ENCODE assay signal across 8 cellular contexts in the genomic region with DNA sequence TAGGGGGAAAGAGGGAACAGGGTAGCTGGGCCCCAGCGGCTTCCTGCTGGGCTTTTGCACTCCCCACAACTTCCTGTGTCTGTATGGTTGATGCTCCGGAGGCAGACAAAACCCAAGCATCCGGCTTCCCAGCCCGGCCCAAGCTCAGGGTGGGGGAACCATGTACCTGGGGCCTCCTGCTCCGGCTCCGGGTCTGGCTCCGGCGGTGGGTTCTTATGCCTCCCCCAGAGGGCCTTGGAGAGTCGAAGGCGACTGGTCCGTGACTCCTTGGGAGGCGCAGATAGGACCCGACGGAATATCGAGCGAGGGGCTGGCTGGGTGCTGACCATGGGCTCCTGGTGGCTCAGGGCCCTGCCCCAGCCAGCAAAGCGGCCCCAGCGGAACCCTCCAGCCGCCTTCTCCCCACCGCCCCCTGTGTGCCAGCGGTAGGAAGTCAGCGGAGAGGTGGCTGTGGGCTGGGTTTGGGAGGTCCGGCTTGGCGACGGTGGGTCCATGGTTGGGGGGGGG. TPM values are rescaled to one million over a fixed set of nuclear protein-coding genes. Genes with fewer than 3 reads are reported as not detected.
DNase-seq lines count a peak whose midpoint lies in the region; ATAC-seq and TF ChIP-seq lines count a peak whose summit lies in the region.

No MANE protein-coding gene starts in this region.

- H3K27ac ChIP-seq in lower lobe of right lung: peak overlapping the region; percentile 80
- H3K27ac ChIP-seq in stomach: peak overlapping the region; percentile 55 to 85 (median 70)
- no peak overlapping the region for H3K27ac ChIP-seq in PC-9

- POLR2A ChIA-PET in PC-9 (lab: Charles Lee; ENCODE audit: unreplicated experiment): interaction anchor here (0.6 kb wide), 1 partner anchor 9 kb away, joined by 6 read pairs; no protein-coding TSS in a partner anchor

- TF ChIP-seq CTCF in lower lobe of right lung (IDR thresholded peaks at IDR 0.05) (no peak), stomach (IDR thresholded peaks at IDR 0.05) (no peak), PC-9 (conservative IDR thresholded peaks at IDR 0.05) (no peak)

- TF ChIP-seq POLR2A in stomach (IDR thresholded peaks at IDR 0.05): no peak

- H2AFZ ChIP-seq in PC-9: no peak overlapping the region

- no peaks in the 10 kb centered on the region for H3K27me3 Mint-ChIP-seq in activated T-helper 1 cell treated with anti-CD3 and anti-CD28 coated beads, Interleukin-12 subunit alpha, Interleukin-12 subunit beta, Interleukin-2, Interleukin-4 antibody, amounts not matched to agents 30 ng/mL and 10 ng/mL and 1 ng/mL, durations not matched to agents 14 hours and 24 hours and 36 hours (ENCODE audit: insufficient read depth)

- H3K4me1 Mint-ChIP-seq in activated T-helper 1 cell treated with anti-CD3 and anti-CD28 coated beads, Interleukin-12 subunit alpha, Interleukin-12 subunit beta, Interleukin-2, Interleukin-4 antibody, amounts not matched to agents 30 ng/mL and 10 ng/mL and 1 ng/mL, durations not matched to agents 14 hours and 24 hours and 36 hours (ENCODE audit: low read depth): peaks cover 68% of the 10 kb centered on the region

- peak; percentile 41 for ATAC-seq in GM18909 (IDR thresholded peaks at IDR 0.05; ENCODE audit: poor library complexity, unreplicated experiment)
- peak; percentile 73 to 83 for ATAC-seq in lower lobe of right lung
- no peak for ATAC-seq in GM19452 (IDR thresholded peaks at IDR 0.05; ENCODE audit: unreplicated experiment)
- ATAC-seq in HG03175 (IDR thresholded peaks at IDR 0.05; ENCODE audit: unreplicated experiment): no peak

- DNase-seq in NOMO-1 treated with DMSO at 0.1 percent for 48 hours (lab: John Stamatoyannopoulos, UW; ENCODE audit: unreplicated experiment): peak; percentile 59
- DNase-seq in activated T-helper 1 cell treated with anti-CD3 and anti-CD28 coated beads, Interleukin-12 subunit alpha, Interleukin-12 subunit beta, Interleukin-2, Interleukin-4 antibody, amounts not matched to agents 30 ng/mL and 10 ng/mL and 1 ng/mL, durations not matched to agents 14 hours and 24 hours and 36 hours (ENCODE audit: low spot score): peak; percentile 78
- peak; percentile 64 for DNase-seq in lower lobe of right lung
- peak; percentile 51 for DNase-seq in stomach
- no peak for DNase-seq in PC-9

- H3K36me3 Mint-ChIP-seq in activated T-helper 1 cell treated with anti-CD3 and anti-CD28 coated beads, Interleukin-12 subunit alpha, Interleukin-12 subunit beta, Interleukin-2, Interleukin-4 antibody, amounts not matched to agents 30 ng/mL and 10 ng/mL and 1 ng/mL, durations not matched to agents 14 hours and 24 hours and 36 hours (ENCODE audit: low read depth): peaks cover 46% of the 10 kb centered on the region

- no peaks in the 10 kb centered on the region for H3K79me2 ChIP-seq in PC-9 (ENCODE audit: low read depth)

- BruUV-seq in PC-9 (replicated peaks; lab: Mats Ljungman, UMichigan): no TSS peak

- H3K9me3 ChIP-seq in lower lobe of right lung (no peaks in the 10 kb centered on the region), stomach (no peaks in the 10 kb centered on the region), PC-9 (ENCODE audit: insufficient read depth, low read depth) (no peaks in the 10 kb centered on the region)

- H3K4me2 ChIP-seq in PC-9: no peak overlapping the region

- peak overlapping the region; percentile 95 for H3K4me3 Mint-ChIP-seq in activated T-helper 1 cell treated with anti-CD3 and anti-CD28 coated beads, Interleukin-12 subunit alpha, Interleukin-12 subunit beta, Interleukin-2, Interleukin-4 antibody, amounts not matched to agents 30 ng/mL and 10 ng/mL and 1 ng/mL, durations not matched to agents 14 hours and 24 hours and 36 hours

- H3K4me1 ChIP-seq in lower lobe of right lung (peaks cover 12% of the 10 kb centered on the region), stomach (peaks cover 0 to 19% (median 0%) of the 10 kb centered on the region in 4 donors), PC-9 (replicated peaks; ENCODE audit: insufficient read depth) (peaks cover 9% of the 10 kb centered on the region; the same call in 1 of the 2 replicates)

- no peaks in the 10 kb centered on the region for H3K9me2 ChIP-seq in PC-9 (ENCODE audit: insufficient read depth)

- peaks cover 14% of the 10 kb centered on the region; the same call in 1 of the 2 replicates for H3F3A ChIP-seq in PC-9 (ENCODE audit: insufficient read depth, low read depth)

- intact Hi-C loops in activated T-helper 1 cell treated with anti-CD3 and anti-CD28 coated beads, Interleukin-12 subunit alpha, Interleukin-12 subunit beta, Interleukin-2, Interleukin-4 antibody, amounts not matched to agents 30 ng/mL and 10 ng/mL and 1 ng/mL, durations not matched to agents 14 hours and 24 hours and 36 hours (cut with micrococcal nuclease): loop anchor here (1.0 to 10.0 kb wide), 8 partner anchors 14 to 1011 kb away; a partner anchor contains a TSS
- intact Hi-C loops in lower lobe of right lung (cut with DNase I) (no loop called here), stomach (cut with DNase I; ENCODE audit: low total_unique reads) (no loop called here), PC-9 (cut with micrococcal nuclease; ENCODE audit: unreplicated experiment) (no loop called here)

- no peaks in the 10 kb centered on the region for H3K36me3 ChIP-seq in lower lobe of right lung
- H3K36me3 ChIP-seq in stomach: peaks cover 0 to 10% (median 0%) of the 10 kb centered on the region in 4 donors
- H3K36me3 ChIP-seq in PC-9 (ENCODE audit: low read depth): no peaks in the 10 kb centered on the region

- no peaks in the 10 kb centered on the region for H3K9me3 Mint-ChIP-seq in activated T-helper 1 cell treated with anti-CD3 and anti-CD28 coated beads, Interleukin-12 subunit alpha, Interleukin-12 subunit beta, Interleukin-2, Interleukin-4 antibody, amounts not matched to agents 30 ng/mL and 10 ng/mL and 1 ng/mL, durations not matched to agents 14 hours and 24 hours and 36 hours

- peak overlapping the region; percentile 54 for H3K4me3 ChIP-seq in lower lobe of right lung
- peak overlapping the region; percentile 25 to 51 (median 42) for H3K4me3 ChIP-seq in stomach
- no peak overlapping the region for H3K4me3 ChIP-seq in PC-9

- H3K27me3 ChIP-seq in lower lobe of right lung (ENCODE audit: low read depth) (peaks cover 13% of the 10 kb centered on the region), stomach (peaks cover 3 to 52% (median 9%) of the 10 kb centered on the region in 3 donors), PC-9 (ENCODE audit: insufficient read depth, low read depth) (no peaks in the 10 kb centered on the region)

- TF ChIP-seq EP300 in stomach (IDR thresholded peaks at IDR 0.05): no peak

- no peaks in the 10 kb centered on the region; the same call in 1 of the 2 replicates for H4K20me1 ChIP-seq in PC-9 (ENCODE audit: insufficient read depth)

- peak overlapping the region; percentile 78 for H3K27ac Mint-ChIP-seq in activated T-helper 1 cell treated with anti-CD3 and anti-CD28 coated beads, Interleukin-12 subunit alpha, Interleukin-12 subunit beta, Interleukin-2, Interleukin-4 antibody, amounts not matched to agents 30 ng/mL and 10 ng/mL and 1 ng/mL, durations not matched to agents 14 hours and 24 hours and 36 hours

- 13 to 54% (median 42%) methylated on average over 7 to 25 of the region's 25 CpGs for WGBS in stomach, 5 donors

- CTCF ChIA-PET in PC-9 (lab: Charles Lee): no interaction called here

RNA-seq across cellular contexts. Expression of a gene that starts 0.4 kb away (rescaled TPM):
- 130 and 132 TPM in 2 replicates for total RNA-seq in activated T-helper 1 cell treated with anti-CD3 and anti-CD28 coated beads, Interleukin-12 subunit alpha, Interleukin-12 subunit beta, Interleukin-2, Interleukin-4 antibody, amounts not matched to agents 30 ng/mL and 10 ng/mL and 1 ng/mL, durations not matched to agents 14 hours and 24 hours and 36 hours
- total RNA-seq in lower lobe of right lung (15.0 TPM), stomach (10 to 100 TPM in 2 of 5 donors, 1 to 10 TPM in 3; 1.1 to 21.2 (median 7.8) TPM), PC-9 (2021) (not detected in 2 replicates)
- polyA plus RNA-seq in stomach: 1 to 10 TPM; 2.1 to 3.5 (median 2.5) TPM

RNA-seq across cellular contexts. Expression of a gene that starts 14.2 kb away (rescaled TPM):
- 37.6 and 38.7 TPM in 2 replicates for total RNA-seq in activated T-helper 1 cell treated with anti-CD3 and anti-CD28 coated beads, Interleukin-12 subunit alpha, Interleukin-12 subunit beta, Interleukin-2, Interleukin-4 antibody, amounts not matched to agents 30 ng/mL and 10 ng/mL and 1 ng/mL, durations not matched to agents 14 hours and 24 hours and 36 hours
- total RNA-seq in lower lobe of right lung: 25.2 TPM
- total RNA-seq in stomach: 100 to 1,000 TPM in 1 of 5 donors, 10 to 100 TPM in 4; 15.2 to 124 (median 60.3) TPM
- 10 to 100 TPM; 13.9 to 16.1 (median 14.2) TPM for polyA plus RNA-seq in stomach
- total RNA-seq in PC-9 (2021): 27.3 and 31.6 TPM in 2 replicates

RNA-seq across cellular contexts. Expression of a gene that starts 15.4 kb away (rescaled TPM):
- total RNA-seq in activated T-helper 1 cell treated with anti-CD3 and anti-CD28 coated beads, Interleukin-12 subunit alpha, Interleukin-12 subunit beta, Interleukin-2, Interleukin-4 antibody, amounts not matched to agents 30 ng/mL and 10 ng/mL and 1 ng/mL, durations not matched to agents 14 hours and 24 hours and 36 hours: 0.07 TPM in 1 of 2 replicates, not detected in the other
- total RNA-seq in lower lobe of right lung: not detected
- not detected for total RNA-seq in stomach
- not detected for polyA plus RNA-seq in stomach
- not detected in 2 replicates for total RNA-seq in PC-9 (2021)

RNA-seq across cellular contexts. Expression of a gene that starts 44.4 kb away (rescaled TPM):
- 0.10 TPM in 1 of 2 replicates, not detected in the other for total RNA-seq in activated T-helper 1 cell treated with anti-CD3 and anti-CD28 coated beads, Interleukin-12 subunit alpha, Interleukin-12 subunit beta, Interleukin-2, Interleukin-4 antibody, amounts not matched to agents 30 ng/mL and 10 ng/mL and 1 ng/mL, durations not matched to agents 14 hours and 24 hours and 36 hours
- total RNA-seq in lower lobe of right lung: 0.24 TPM
- 10 to 100 TPM in 1 of 5 donors, 1 to 10 TPM in 1, under 1 TPM in 1, not detected in 2; 0.14 to 21.6 (median 1.8) TPM for total RNA-seq in stomach
- 1 to 10 TPM in 1 of 3 donors, under 1 TPM in 2; 0.12 to 1.1 (median 0.35) TPM for polyA plus RNA-seq in stomach
- total RNA-seq in PC-9 (2021): not detected in 2 replicates

RNA-seq across cellular contexts. Expression of a gene that starts 45.1 kb away (rescaled TPM):
- 73.8 and 77.9 TPM in 2 replicates for total RNA-seq in activated T-helper 1 cell treated with anti-CD3 and anti-CD28 coated beads, Interleukin-12 subunit alpha, Interleukin-12 subunit beta, Interleukin-2, Interleukin-4 antibody, amounts not matched to agents 30 ng/mL and 10 ng/mL and 1 ng/mL, durations not matched to agents 14 hours and 24 hours and 36 hours
- 94.2 TPM for total RNA-seq in lower lobe of right lung
- total RNA-seq in stomach: 100 to 1,000 TPM in 3 of 5 donors, 10 to 100 TPM in 2; 67.8 to 320 (median 120) TPM
- 100 to 1,000 TPM in 1 of 3 donors, 10 to 100 TPM in 2; 73.4 to 106 (median 73.7) TPM for polyA plus RNA-seq in stomach
- 49.9 and 62.4 TPM in 2 replicates for total RNA-seq in PC-9 (2021)

Comparison
In these comparisons a context has a peak if more than half of its experiments do, and no peak if none do; other contexts are left out.
1. ATAC-seq: peak in GM18909 (single experiment) and lower lobe of right lung (2 of 2); none in GM19452 (single experiment) and HG03175 (single experiment).
2. DNase-seq: peak in NOMO-1 treated with DMSO at 0.1 percent for 48 hours (single experiment), activated T-helper 1 cell treated with anti-CD3 and anti-CD28 coated beads, Interleukin-12 subunit alpha, Interleukin-12 subunit beta, Interleukin-2, Interleukin-4 antibody, amounts not matched to agents 30 ng/mL and 10 ng/mL and 1 ng/mL, durations not matched to agents 14 hours and 24 hours and 36 hours (single experiment), lower lobe of right lung (single experiment) and stomach (single experiment); none in PC-9 (0 of 2).